In the genomic region with DNA sequence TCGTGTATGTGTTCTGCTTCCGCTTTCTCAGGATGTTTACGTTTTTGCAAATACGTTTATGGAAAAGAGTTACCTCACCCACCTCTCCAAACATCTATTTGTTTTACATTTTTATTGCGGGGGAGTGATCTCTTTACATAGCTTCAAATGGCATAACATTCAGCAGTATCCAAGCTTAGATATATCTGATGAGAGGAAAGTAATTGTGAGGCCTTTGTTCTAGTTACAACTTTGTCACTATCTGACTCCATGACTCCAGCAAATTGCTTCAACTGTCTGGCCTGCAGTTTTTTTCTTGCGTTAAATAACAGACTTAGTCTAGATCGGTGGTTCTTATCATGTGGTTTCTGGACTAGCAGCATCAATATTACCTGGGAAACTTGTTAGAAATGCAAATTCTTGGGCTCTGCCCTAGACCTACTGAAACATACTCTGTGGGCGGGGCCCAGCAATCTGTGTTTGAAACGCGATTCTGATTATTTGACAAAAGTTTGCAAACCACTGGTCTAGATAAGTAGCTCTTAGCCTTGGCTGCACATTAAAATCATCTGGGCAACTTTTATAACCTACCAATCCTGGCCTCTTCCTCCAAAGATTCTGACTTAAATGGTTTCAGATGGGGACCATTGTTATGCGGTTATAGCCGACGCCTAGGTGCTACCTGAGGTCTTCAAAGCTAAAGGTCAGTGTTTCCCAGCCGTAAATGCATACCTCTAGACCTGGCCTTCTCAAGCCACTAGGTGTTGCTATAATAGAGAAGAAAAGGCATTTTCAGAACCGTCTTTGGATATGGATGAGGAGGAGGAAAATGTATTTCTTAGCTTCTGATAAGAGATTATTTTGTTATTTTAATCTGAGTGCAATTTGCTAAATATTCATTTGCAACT, we compare ENCODE assay signal across 1 cellular context.
A peak's percentile ranks its signal among the peaks of the same experiment; 100 is the strongest.
TF ChIP-seq lines count a peak whose summit lies in the region.

No MANE protein-coding gene starts in this region.

TF ChIP-seq in H1, 55 proteins besides CTCF, POLR2A, EP300 and RAD21:
- TF ChIP-seq SP1 (IDR thresholded peaks at IDR 0.05; ENCODE audit: low read depth, low read length) = 0 out of 2 replicates have a peak, but pooled peaks have one; percentile 21
- TF ChIP-seq TEAD4 (IDR thresholded peaks at IDR 0.05; ENCODE audit: low read depth, low read length) = peak; percentile 60; the same call in 1 of the 2 replicates
- TF ChIP-seq POU5F1 (IDR thresholded peaks at IDR 0.05; ENCODE audit: low read depth, low read length) = peak; percentile 94
- TF ChIP-seq TBP (IDR thresholded peaks at IDR 0.05; ENCODE audit: low read depth, low read length) = no peak
- peak; percentile 81 for TF ChIP-seq NANOG (IDR thresholded peaks at IDR 0.05; ENCODE audit: insufficient read depth, low read depth, low read length, poor library complexity, severe bottlenecking)
